In genomic region chr6:36800223-36801095, GRCh38 we compare ENCODE assay signal across 34 cellular contexts. TPM values are rescaled to one million over a fixed set of nuclear protein-coding genes. Genes with fewer than 3 reads are reported as not detected.
DNase-seq lines count a peak whose midpoint lies in the region; ATAC-seq, FAIRE-seq and TF ChIP-seq lines count a peak whose summit lies in the region.
"Had no signal": no experiment of that assay in that cellular context is flagged by ENCODE, and none has a peak within 500 bp of the region (broad histone marks: within the 10 kb centered on the region; RNA-seq: fewer than 3 reads in every experiment).

No MANE protein-coding gene starts in this region.

- no peak for FAIRE-seq in HepG2 (lab: Jason Lieb, UNC)
- FAIRE-seq: endometrium, GM18507, H1 had no signal

- ATAC-seq in HepG2, result no peak
- ATAC-seq in right lobe of liver, result no peak
- peak; percentile 58 for ATAC-seq in body of pancreas
- no peak for ATAC-seq in GM19452 (IDR thresholded peaks at IDR 0.05; ENCODE audit: unreplicated experiment)
- ATAC-seq: gastroesophageal sphincter, mucosa of descending colon, natural killer cell, Panc1 had no signal

- BruUV-seq in HepG2 (replicated peaks; lab: Mats Ljungman, UMichigan), result no TSS peak

- no peak overlapping the region for H3K9ac ChIP-seq in HepG2 (ENCODE audit: insufficient read depth, low read depth, low read length)

- DNase-seq in NCI-H1105 treated with DMSO at 0.1 percent for 48 hours (lab: John Stamatoyannopoulos, UW) (peak; percentile 14), NCI-H1105 (lab: John Stamatoyannopoulos, UW) (no peak), HepG2 (ENCODE audit: low spot score) (no peak), right lobe of liver (no peak), body of pancreas (peak in 2 of 4 donors; percentile 21 to 24), posterior vena cava (ENCODE audit: low spot score) (no peak), uterus (no peak)
- DNase-seq: 8988T; activated CD4-positive, alpha-beta memory T cell treated with anti-CD3 and anti-CD28 coated beads, Interleukin-2, amount 10 ng/mL, durations not matched to agents 7 days and 5 days; activated CD8-positive, alpha-beta memory T cell treated with anti-CD3 and anti-CD28 coated beads, Interleukin-2, amount 50 U/mL, for 4 hours; activated naive CD4-positive, alpha-beta T cell treated with Interleukin-2 at 50 U/mL for 16 hours; CD4-positive, CD25-positive, alpha-beta regulatory T cell; cerebellar nuclear complex; EL; HFFc6; hippocampal formation; mucosa of descending colon; natural killer cell; NCI-H1092 treated with DMSO at 0.1 percent for 48 hours; NCI-H2029; occipital lobe; SIG-M5; stimulated activated CD4-positive, alpha-beta T cell treated with anti-CD3 and anti-CD28 coated beads, Interleukin-15, amount 100 ng/mL, for 24 hours; stimulated activated CD4-positive, alpha-beta T cell treated with anti-CD3 and anti-CD28 coated beads, Interleukin-4, amount 100 ng/mL, for 4 hours; SW 1271; T-helper 9 cell; trophoblast cell had no signal

- no peak overlapping the region for H3K4me2 ChIP-seq in HepG2 (ENCODE audit: low read depth, low read length)

- in situ Hi-C loops in HepG2 (cut with HindIII; ENCODE audit: extremely low pct_ligation_motif_present, low pct_unique_long_range_greater_than_20kb), result no loop called here

- POLR2A ChIA-PET in HepG2 (lab: Yijun Ruan, JAX), result interaction anchor here (0.6 kb wide), 1 partner anchor 41 kb away, joined by 3 read pairs; no protein-coding TSS in a partner anchor

- no peak for TF ChIP-seq POLR2A in HepG2 (IDR thresholded peaks at IDR 0.05; ENCODE audit: insufficient read depth in 1 of 2, low read depth in 2 of 2, low read length in 2 of 2)
- no peak for TF ChIP-seq POLR2A in right lobe of liver (IDR thresholded peaks at IDR 0.05)
- TF ChIP-seq POLR2A in body of pancreas (IDR thresholded peaks at IDR 0.05), result no peak
- TF ChIP-seq POLR2A in uterus (IDR thresholded peaks at IDR 0.05), result no peak

- H3K27me3 ChIP-seq in HepG2 (ENCODE audit: control insufficient read depth in 1 of 2, insufficient read depth in 2 of 2, low read length in 2 of 2) (peaks cover 1 to 44% of the 10 kb centered on the region in 2 experiments; a peak in 4 of 5 replicates), right lobe of liver (no peaks in the 10 kb centered on the region), body of pancreas (no peaks in the 10 kb centered on the region), uterus (no peaks in the 10 kb centered on the region)
- H3K27me3 ChIP-seq: gastroesophageal sphincter had no signal

- WGBS in HepG2 (ENCODE audit: low lambda C conversion rate), result 32% methylated on average over 10 of the region's 10 CpGs
- 89% methylated on average over 6 of the region's 10 CpGs for WGBS in right lobe of liver (ENCODE audit: insufficient coverage, low coverage, low lambda C conversion rate, missing lambda C conversion rate)
- WGBS in body of pancreas, 2 donors, result 57% methylated on average over 10 of the region's 10 CpGs

- H3K9me3 ChIP-seq in HepG2 (ENCODE audit: low read length) (no peaks in the 10 kb centered on the region), right lobe of liver (no peaks in the 10 kb centered on the region), body of pancreas (no peaks in the 10 kb centered on the region), uterus (no peaks in the 10 kb centered on the region)
- H3K9me3 ChIP-seq: gastroesophageal sphincter, mucosa of descending colon had no signal

- H3K27ac ChIP-seq in HepG2 (ENCODE audit: extremely low read length, insufficient read depth, low read length) (no peak overlapping the region), right lobe of liver (no peak overlapping the region), body of pancreas (no peak overlapping the region), uterus (no peak overlapping the region)
- H3K27ac ChIP-seq: gastroesophageal sphincter had no signal

- TF ChIP-seq CTCF in HepG2 (CRISPR knock-in tag; IDR thresholded peaks at IDR 0.05) (no peak), right lobe of liver (IDR thresholded peaks at IDR 0.05) (no peak), body of pancreas (IDR thresholded peaks at IDR 0.05) (no peak), uterus (IDR thresholded peaks at IDR 0.05) (no peak)

- intact Hi-C loops in HepG2 (cut with micrococcal nuclease; ENCODE audit: unreplicated experiment), result no loop called here
- intact Hi-C loops in right lobe of liver (cut with DNase I), result no loop called here
- intact Hi-C loops in body of pancreas (cut with DNase I), result no loop called here
- intact Hi-C loops in posterior vena cava (cut with DNase I), result no loop called here
- intact Hi-C loops in uterus (cut with DNase I; ENCODE audit: low total_unique reads), result no loop called here

- no peak for TF ChIP-seq RAD21 in HepG2 (CRISPR knock-in tag; IDR thresholded peaks at IDR 0.05)

- CTCF ChIA-PET in HepG2 (lab: Yijun Ruan, JAX; ENCODE audit: low intra/inter-chr PET ratio, low total read pairs), result no interaction called here

- H3K36me3 ChIP-seq in HepG2 (replicated peaks in 1 of 2; ENCODE audit: control insufficient read depth in 1 of 2, insufficient read depth in 2 of 2, low read length in 2 of 2), result no peaks in the 10 kb centered on the region
- H3K36me3 ChIP-seq in right lobe of liver, result no peaks in the 10 kb centered on the region
- no peaks in the 10 kb centered on the region for H3K36me3 ChIP-seq in body of pancreas (replicated peaks in 1 of 2; ENCODE audit: insufficient read depth in 1 of 2, low read depth in 2 of 2)
- H3K36me3 ChIP-seq in uterus, result no peaks in the 10 kb centered on the region
- H3K36me3 ChIP-seq: gastroesophageal sphincter had no signal

- H2AFZ ChIP-seq in HepG2 (ENCODE audit: low read length), result no peak overlapping the region

- no peaks in the 10 kb centered on the region for H4K20me1 ChIP-seq in HepG2 (ENCODE audit: insufficient read depth, low read length)

- no peaks in the 10 kb centered on the region for H3K79me2 ChIP-seq in HepG2 (ENCODE audit: insufficient read depth, low read length)

- H3K4me1 ChIP-seq in HepG2 (ENCODE audit: insufficient read depth, low read length) (no peaks in the 10 kb centered on the region), right lobe of liver (no peaks in the 10 kb centered on the region), body of pancreas (peaks cover 7% of the 10 kb centered on the region), uterus (no peaks in the 10 kb centered on the region)
- H3K4me1 ChIP-seq: gastroesophageal sphincter had no signal

- TF ChIP-seq EP300 in HepG2 (IDR thresholded peaks at IDR 0.05; ENCODE audit: low read depth in 2 of 2, low read length in 2 of 2) (no peak), HepG2 (CRISPR knock-in tag; IDR thresholded peaks at IDR 0.05; ENCODE audit: borderline replicate concordance) (no peak)

- H3K4me3 ChIP-seq in HepG2 (replicated peaks in 1 of 3; ENCODE audit: insufficient read depth in 1 of 3, low read depth in 2 of 3, low read length in 3 of 3) (no peak overlapping the region), right lobe of liver (no peak overlapping the region), body of pancreas (no peak overlapping the region), uterus (no peak overlapping the region)
- H3K4me3 ChIP-seq: gastroesophageal sphincter, lung, mucosa of descending colon had no signal

TF ChIP-seq in HepG2, 621 proteins besides CTCF, POLR2A, EP300 and RAD21:
- no peak for TF ChIP-seq HMG20A (CRISPR knock-in tag; IDR thresholded peaks at IDR 0.05; ENCODE audit: borderline replicate concordance)
- TF ChIP-seq ZBTB21 (CRISPR knock-in tag; IDR thresholded peaks at IDR 0.05), result no peak
- peak; percentile 39 for TF ChIP-seq ZFP36 (IDR thresholded peaks at IDR 0.05; ENCODE audit: borderline replicate concordance, low read depth, low read length, partially characterized antibody)
TF ChIP-seq in HepG2: peak in this region for 1.

RNA-seq across cellular contexts. Expression of gene CPNE5, which starts 38.8 kb away (rescaled TPM):
- total RNA-seq in HepG2 (2016; rRNA removed; fragmentation: Illumina TruSeq; extraction: Trizol) (not detected in 2 replicates), right lobe of liver (under 1 TPM; 0.12 to 0.84 (median 0.23) TPM), body of pancreas (under 1 TPM in 1 of 2 donors, not detected in 1; 0.78 TPM), posterior vena cava (1 to 10 TPM; 5.2 to 5.4 TPM), uterus (10 to 100 TPM in 3 of 4 donors, 1 to 10 TPM in 1; 9.5 to 33.8 (median 12.2) TPM)
- total RNA-seq in HepG2 (2016; cell fraction: cytosol; rRNA removed; fragmentation: Illumina TruSeq; extraction: Trizol; ENCODE audit: low read depth), result not detected in 2 replicates
- not detected in 2 replicates for total RNA-seq in HepG2 (2016; cell fraction: insoluble cytoplasmic fraction; rRNA removed; fragmentation: Illumina TruSeq; extraction: Trizol)
- not detected in 2 replicates for total RNA-seq in HepG2 (2016; cell fraction: membrane; rRNA removed; fragmentation: Illumina TruSeq; extraction: Trizol)
- total RNA-seq in HepG2 (2016; cell fraction: nucleus; rRNA removed; fragmentation: Illumina TruSeq; extraction: Trizol), result not detected in 2 replicates
- 0.10 and 0.16 TPM in 2 replicates for polyA plus RNA-seq in HepG2 (2011; rRNA removed)
- 0.15 TPM in 1 of 2 replicates, not detected in the other for polyA plus RNA-seq in HepG2 (2011; cell fraction: cytosol; rRNA removed)
- 0.36 and 0.40 TPM in 2 replicates for polyA plus RNA-seq in HepG2 (2011; cell fraction: nucleus; rRNA removed)
- polyA plus RNA-seq in HepG2 (2012), result 0.05 and 0.16 TPM in 2 replicates
- polyA plus RNA-seq in HepG2 (2016; cell fraction: cytosol; fragmentation: Illumina TruSeq; extraction: Trizol; ENCODE audit: low read depth), result not detected in 2 replicates
- not detected in 2 replicates for polyA plus RNA-seq in HepG2 (2016; cell fraction: insoluble cytoplasmic fraction; fragmentation: Illumina TruSeq; extraction: Trizol; ENCODE audit: low read depth)
- not detected in 2 replicates for polyA plus RNA-seq in HepG2 (2016; cell fraction: membrane; fragmentation: Illumina TruSeq; extraction: Trizol; ENCODE audit: low read depth)
- polyA plus RNA-seq in HepG2 (2016; cell fraction: nucleus; fragmentation: Illumina TruSeq; extraction: Trizol; ENCODE audit: insufficient read depth, low read depth), result not detected in 2 replicates
- 0.26 TPM in 1 of 2 replicates, not detected in the other for polyA minus RNA-seq in HepG2 (2011; rRNA and poly(A)+ RNA removed; ENCODE audit: low replicate concordance)
- polyA minus RNA-seq in HepG2 (2011; cell fraction: cytosol; rRNA and poly(A)+ RNA removed), result not detected in 2 replicates
- polyA minus RNA-seq in HepG2 (2011; cell fraction: nucleus; rRNA and poly(A)+ RNA removed), result not detected in 2 replicates
